Comparison of ENCODE assay signal across 8 cellular contexts in the genomic region with DNA sequence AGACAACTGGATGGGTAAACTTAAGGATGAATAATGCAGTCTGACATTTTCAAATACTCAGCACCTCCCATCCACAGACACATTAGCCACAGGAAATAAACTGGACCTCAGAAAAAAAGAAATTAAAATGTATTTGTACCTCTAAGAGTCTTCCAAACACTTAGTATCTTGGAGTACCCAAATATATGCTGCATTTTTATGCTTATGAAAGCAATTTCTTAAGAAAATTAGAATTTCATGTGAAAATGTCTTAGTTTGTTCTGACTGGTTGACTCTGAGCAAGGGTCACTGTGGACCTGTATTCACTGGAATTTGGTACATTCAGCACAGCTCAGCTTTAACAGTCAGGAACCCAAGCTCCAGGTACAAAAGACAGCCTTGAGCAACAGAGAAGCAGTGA.
"Had no signal": no experiment of that assay in that cellular context is flagged by ENCODE, and none has a peak within 500 bp of the region (broad histone marks: within the 10 kb centered on the region; RNA-seq: fewer than 3 reads in every experiment).

No MANE protein-coding gene starts in this region.

- ATAC-seq: GM23338 had no signal

- H3K27ac ChIP-seq: KMS-11 had no signal

- H3K9me3 Mint-ChIP-seq: GM23338, H9 had no signal

- H2AFZ ChIP-seq: GM23338 had no signal

- H3K4me3 ChIP-seq: GM23338 had no signal

- DNase-seq: H9, HCEC 1CT, KBM-7 had no signal

- FAIRE-seq: H1, H54, HTR-8/SVneo had no signal

- H3K27ac Mint-ChIP-seq: GM23338, H9 had no signal

- H3K4me3 Mint-ChIP-seq: GM23338, H9 had no signal

- H3K9ac ChIP-seq: KMS-11 had no signal

- H3K4me2 ChIP-seq: GM23338, KMS-11 had no signal
